ENCODE assay signal across 18 cellular contexts in the genomic region with DNA sequence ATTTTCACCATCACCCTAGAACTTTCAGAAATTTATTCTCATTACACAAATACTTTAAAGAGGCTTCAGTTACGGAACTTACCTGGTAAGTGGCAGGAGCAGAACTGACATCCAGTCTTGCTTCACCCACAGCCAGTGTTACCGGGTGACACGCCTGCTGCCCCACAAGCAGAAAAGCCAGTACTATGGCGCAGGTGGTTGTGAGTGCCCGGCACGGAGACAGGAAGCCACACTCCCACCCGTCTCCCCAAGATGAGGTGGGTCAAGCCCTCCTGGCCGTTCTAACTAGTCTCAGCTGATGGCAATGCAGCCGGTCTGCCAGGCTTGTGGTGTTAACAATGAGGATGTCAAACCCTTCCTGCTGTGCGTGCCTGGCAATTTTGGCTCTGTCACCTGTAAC.
DNase-seq lines count a peak whose midpoint lies in the region; ATAC-seq and TF ChIP-seq lines count a peak whose summit lies in the region.
"Had no signal": no experiment of that assay in that cellular context is flagged by ENCODE, and none has a peak within 500 bp of the region (broad histone marks: within the 10 kb centered on the region; RNA-seq: fewer than 3 reads in every experiment).

No MANE protein-coding gene starts in this region.

- H3K23ac ChIP-seq in neuronal stem cell (ENCODE audit: low read depth, low read length, poor library complexity): no peak overlapping the region

- no peak overlapping the region for H3K14ac ChIP-seq in neuronal stem cell (ENCODE audit: low read length)

- peak overlapping the region; percentile 5 for H3K18ac ChIP-seq in neuronal stem cell (ENCODE audit: low read length)

- H2BK15ac ChIP-seq in neuronal stem cell (ENCODE audit: low read length): no peak overlapping the region

- H3K9me3 ChIP-seq in neuronal stem cell (replicated peaks in 1 of 2; ENCODE audit: control insufficient read depth in 2 of 2, insufficient read depth in 1 of 2, low read depth in 1 of 2, low read length in 2 of 2): peaks cover 0 to 2% of the 10 kb centered on the region in 2 donors
- H3K9me3 ChIP-seq in upper lobe of right lung: no peaks in the 10 kb centered on the region
- H3K9me3 ChIP-seq: BE2C had no signal

- H3K9ac ChIP-seq in neuronal stem cell (ENCODE audit: low read depth, low read length, poor library complexity): no peak overlapping the region

- H2AFZ ChIP-seq in neuronal stem cell (ENCODE audit: low read length): no peak overlapping the region
- H2AFZ ChIP-seq: GM23338 had no signal

- H2BK12ac ChIP-seq in neuronal stem cell (ENCODE audit: low read length): no peak overlapping the region

- no peak overlapping the region for H3K4ac ChIP-seq in neuronal stem cell (ENCODE audit: low read length)

- no peaks in the 10 kb centered on the region for H3K27me3 ChIP-seq in neuronal stem cell (ENCODE audit: control insufficient read depth in 3 of 3, insufficient read depth in 3 of 3, low read depth in 1 of 3, low read length in 3 of 3)
- H3K27me3 ChIP-seq in upper lobe of right lung: no peaks in the 10 kb centered on the region
- H3K27me3 ChIP-seq: BE2C had no signal

- TF ChIP-seq CTCF in upper lobe of right lung (IDR thresholded peaks at IDR 0.05): no peak

- H2BK5ac ChIP-seq in neuronal stem cell (ENCODE audit: low read length): no peak overlapping the region

- intact Hi-C loops in upper lobe of right lung (cut with DNase I) (no loop called here), Right ventricle myocardium inferior (cut with DNase I) (no loop called here)

- no peak overlapping the region for H3K4me2 ChIP-seq in neuronal stem cell (ENCODE audit: insufficient read depth, low read length, poor library complexity, severe bottlenecking)
- H3K4me2 ChIP-seq: GM23338 had no signal

- no peaks in the 10 kb centered on the region for H3K79me1 ChIP-seq in neuronal stem cell (ENCODE audit: low read depth, low read length)

- H3K4me3 ChIP-seq in neuronal stem cell (ENCODE audit: low read length in 2 of 2) (no peak overlapping the region), upper lobe of right lung (no peak overlapping the region)
- H3K4me3 ChIP-seq: GM23338 had no signal

- ATAC-seq in upper lobe of right lung (peak; percentile 76), GM18858 (IDR thresholded peaks at IDR 0.05; ENCODE audit: unreplicated experiment) (no peak), HG03378 (IDR thresholded peaks at IDR 0.05; ENCODE audit: unreplicated experiment) (no peak), Right ventricle myocardium inferior (no peak)
- ATAC-seq: GM23338, HCT116 had no signal

- H3K27ac ChIP-seq in neuronal stem cell (replicated peaks; ENCODE audit: low read length) (no peak overlapping the region), upper lobe of right lung (no peak overlapping the region)

- H4K91ac ChIP-seq in neuronal stem cell (ENCODE audit: low read depth, low read length, poor library complexity): no peak overlapping the region

- H4K8ac ChIP-seq in neuronal stem cell (ENCODE audit: low read depth, low read length): no peak overlapping the region

- DNase-seq in islet precursor cell: peak; percentile 43
- DNase-seq in mesenteric fat pad (ENCODE audit: low spot score): peak; percentile 45
- no peak for DNase-seq in neuronal stem cell (ENCODE audit: low spot score)
- DNase-seq in upper lobe of right lung: no peak
- DNase-seq in Right ventricle myocardium inferior (ENCODE audit: missing footprints): no peak
- DNase-seq: ACHN; BE2C; C1 segment of cervical spinal cord; CD4-positive, CD25-positive, alpha-beta regulatory T cell; CD8-positive, alpha-beta memory T cell; COR-L47; H7; HFFc6; IMR-90 had no signal

- no CpG with 5 or more reads among the region's 10 CpGs for WGBS in neuronal stem cell (ENCODE audit: extremely low coverage in 2 of 2, insufficient read length in 2 of 2, insufficient replicate concordance in 1 of 2), 2 donors

- peaks cover 6 to 10% of the 10 kb centered on the region in 2 donors for H3K4me1 ChIP-seq in neuronal stem cell (ENCODE audit: control insufficient read depth in 2 of 2, insufficient read depth in 1 of 2, low read depth in 1 of 2, low read length in 2 of 2)
- no peaks in the 10 kb centered on the region for H3K4me1 ChIP-seq in upper lobe of right lung
- H3K4me1 ChIP-seq: BE2C had no signal

- H2AK5ac ChIP-seq in neuronal stem cell (ENCODE audit: low read depth, low read length): no peak overlapping the region

- H2BK120ac ChIP-seq in neuronal stem cell (ENCODE audit: low read depth, low read length): no peak overlapping the region

- no peaks in the 10 kb centered on the region for H3K36me3 ChIP-seq in neuronal stem cell (replicated peaks in 1 of 2; ENCODE audit: control insufficient read depth in 2 of 2, insufficient read depth in 2 of 2, low read length in 2 of 2)
- H3K36me3 ChIP-seq in upper lobe of right lung: no peaks in the 10 kb centered on the region
- H3K36me3 ChIP-seq: BE2C had no signal

Comparison
In these comparisons a context has a peak if more than half of its experiments do, and no peak if none do; other contexts are left out.
1. DNase-seq: peak in islet precursor cell (single experiment) and mesenteric fat pad (single experiment); none in neuronal stem cell (single experiment), upper lobe of right lung (single experiment) and Right ventricle myocardium inferior (single experiment).